In genomic region chr14:31949709-31950108, GRCh38 we compare ENCODE assay signal across 24 cellular contexts.
DNase-seq lines count a peak whose midpoint lies in the region; ATAC-seq, FAIRE-seq and TF ChIP-seq lines count a peak whose summit lies in the region.
"Had no signal": no experiment of that assay in that cellular context is flagged by ENCODE, and none has a peak within 500 bp of the region (broad histone marks: within the 10 kb centered on the region; RNA-seq: fewer than 3 reads in every experiment).

No MANE protein-coding gene starts in this region.

- H3K4me1 Mint-ChIP-seq in HFFc6 (ENCODE audit: low read depth) = peaks cover 33% of the 10 kb centered on the region

- ATAC-seq in A549 = peak; percentile 54 to 63; a peak in 4 of 6 replicates
- no peak for ATAC-seq in heart right ventricle
- ATAC-seq: activated CD8-positive, alpha-beta memory T cell treated with anti-CD3 and anti-CD28 coated beads, Interleukin-2, amount 10 ng/mL, durations not matched to agents 7 days and 5 days had no signal

- TF ChIP-seq CTCF in A549 (IDR thresholded peaks at IDR 0.05) = no peak
- no peak for TF ChIP-seq CTCF in HFFc6 (IDR thresholded peaks at IDR 0.05)
- TF ChIP-seq CTCF in dorsolateral prefrontal cortex (IDR thresholded peaks at IDR 0.05 in 54 of 56, conservative IDR thresholded peaks at IDR 0.05 in 2 of 56; ENCODE audit: low read depth in 1 of 56, partially characterized antibody in 56 of 56) = no peak
- TF ChIP-seq CTCF in heart right ventricle (IDR thresholded peaks at IDR 0.05) = no peak

- CTCF ChIA-PET in A549 (lab: Yijun Ruan, JAX) = interaction anchor here (1.4 to 2.6 kb wide), 5 partner anchors 9 to 303 kb away, joined by 3 to 13 read pairs (median 9); no protein-coding TSS in a partner anchor

- H3K9me3 Mint-ChIP-seq in HFFc6 = no peaks in the 10 kb centered on the region
- H3K9me3 Mint-ChIP-seq: CD4-positive, alpha-beta T cell; H9; neural progenitor cell; stimulated activated naive CD8-positive, alpha-beta T cell treated with anti-CD3 and anti-CD28 coated beads, Interleukin-15, Interleukin-2, amounts not matched to agents 100 ng/mL and 50 ng/mL, for 24 hours had no signal

- FAIRE-seq in A549 (lab: Jason Lieb, UNC) (no peak), frontal cortex (lab: Jason Lieb, UNC) (no peak)
- FAIRE-seq: GM19239 had no signal

- H3K4me1 ChIP-seq in A549 (peaks cover 82% of the 10 kb centered on the region), adipocyte (ENCODE audit: control insufficient read depth, insufficient read depth, low read length) (peaks cover 10% of the 10 kb centered on the region), heart right ventricle (peaks cover 2 to 38% (median 14%) of the 10 kb centered on the region in 9 donors)
- H3K4me1 ChIP-seq: ascending aorta had no signal

- H3K4me3 ChIP-seq in A549 = no peak overlapping the region
- H3K4me3 ChIP-seq in adipocyte (ENCODE audit: low read length) = no peak overlapping the region
- no peak overlapping the region for H3K4me3 ChIP-seq in dorsolateral prefrontal cortex
- no peak overlapping the region for H3K4me3 ChIP-seq in heart right ventricle
- H3K4me3 ChIP-seq: ascending aorta, esophagus muscularis mucosa, heart left ventricle, neural progenitor cell had no signal

- peak overlapping the region; percentile 81 for H3K4me2 ChIP-seq in A549
- H3K4me2 ChIP-seq: neural progenitor cell had no signal

- POLR2A ChIA-PET in A549 (lab: Yijun Ruan, JAX) = interaction anchor here (1.1 to 1.9 kb wide), 3 partner anchors 19 to 127 kb away, joined by 5 to 12 read pairs (median 7); partner anchors contain the start of gene ARHGAP5

- no peaks in the 10 kb centered on the region for H3K27me3 ChIP-seq in adipocyte (replicated peaks; ENCODE audit: control insufficient read depth, insufficient read depth, low read length)
- peaks cover 0 to 5% (median 0%) of the 10 kb centered on the region in 45 donors for H3K27me3 ChIP-seq in dorsolateral prefrontal cortex
- H3K27me3 ChIP-seq in heart right ventricle = no peaks in the 10 kb centered on the region
- H3K27me3 ChIP-seq: ascending aorta, esophagus muscularis mucosa, heart left ventricle, neural progenitor cell had no signal

- H3K4me3 Mint-ChIP-seq in HFFc6 = 0 out of 2 replicates have a peak overlapping the region, but pooled peaks have one; percentile 2
- H3K4me3 Mint-ChIP-seq: activated CD8-positive, alpha-beta memory T cell treated with anti-CD3 and anti-CD28 coated beads, Interleukin-2, amount 10 ng/mL, durations not matched to agents 7 days and 5 days; CD4-positive, alpha-beta T cell; H9; neural progenitor cell; stimulated activated naive CD8-positive, alpha-beta T cell treated with anti-CD3 and anti-CD28 coated beads, Interleukin-15, Interleukin-2, amounts not matched to agents 100 ng/mL and 50 ng/mL, for 24 hours had no signal

- no peaks in the 10 kb centered on the region for H3K36me3 ChIP-seq in adipocyte (ENCODE audit: control insufficient read depth, insufficient read depth, low read length, severe bottlenecking)
- H3K36me3 ChIP-seq in heart right ventricle = no peaks in the 10 kb centered on the region
- H3K36me3 ChIP-seq: ascending aorta, esophagus muscularis mucosa, heart left ventricle, neural progenitor cell had no signal

- no peak overlapping the region for H3K9ac ChIP-seq in adipocyte (ENCODE audit: low read length)
- H3K9ac ChIP-seq: neural progenitor cell had no signal

- no peaks in the 10 kb centered on the region for H3K36me3 Mint-ChIP-seq in HFFc6 (ENCODE audit: low read depth)
- H3K36me3 Mint-ChIP-seq: activated CD8-positive, alpha-beta memory T cell treated with anti-CD3 and anti-CD28 coated beads, Interleukin-2, amount 10 ng/mL, durations not matched to agents 7 days and 5 days; neural progenitor cell had no signal

- TF ChIP-seq RAD21 in A549 (conservative IDR thresholded peaks at IDR 0.05 in 1 of 2, IDR thresholded peaks at IDR 0.05 in 1 of 2) = no peak

- intact Hi-C loops in dorsolateral prefrontal cortex (cut with DNase I) = no loop called here
- intact Hi-C loops in heart right ventricle (cut with DNase I) = loop anchor here in 1 of 10 donors (10.0 kb wide), 1 partner anchor 125 kb away; the partner anchor contains the start of gene ARHGAP5

- TF ChIP-seq EP300 in A549 (IDR thresholded peaks at IDR 0.05) = no peak

- TF ChIP-seq POLR2A in A549 (IDR thresholded peaks at IDR 0.05; ENCODE audit: low read length) = no peak

- peaks cover 5% of the 10 kb centered on the region for H3K27me3 Mint-ChIP-seq in HFFc6 (ENCODE audit: insufficient read depth)
- H3K27me3 Mint-ChIP-seq: stimulated activated naive CD8-positive, alpha-beta T cell treated with anti-CD3 and anti-CD28 coated beads, Interleukin-15, Interleukin-2, amounts not matched to agents 100 ng/mL and 50 ng/mL, for 24 hours had no signal

- H3K27ac ChIP-seq in A549 = peak overlapping the region; percentile 82 to 83
- H3K27ac ChIP-seq in dorsolateral prefrontal cortex = no peak overlapping the region
- peak overlapping the region in 2 of 10 donors; percentile 77 to 81 for H3K27ac ChIP-seq in heart right ventricle
- H3K27ac ChIP-seq: ascending aorta, neural progenitor cell had no signal

- DNase-seq in A549 (ENCODE audit: low read depth in 1 of 2, low spot score in 1 of 2) (peak in 1 of 2 experiments; percentile 79), HFFc6 (peak; percentile 16), adipocyte (ENCODE audit: low read depth) (peak; percentile 30), iris pigment epithelial cell (ENCODE audit: low read depth) (peak; percentile 63), NCI-H1930 (lab: John Stamatoyannopoulos, UW) (no peak), dorsolateral prefrontal cortex (no peak), heart right ventricle (no peak), frontal cortex (ENCODE audit: low spot score in 2 of 2) (no peak)
- DNase-seq: activated CD4-positive, alpha-beta T cell treated with anti-CD3 and anti-CD28 coated beads for 1 hour; activated CD8-positive, alpha-beta memory T cell treated with anti-CD3 and anti-CD28 coated beads, Interleukin-2, amount 10 ng/mL, durations not matched to agents 7 days and 5 days; activated gamma-delta T cell treated with Interleukin-2 at 50 U/mL for 16 hours; CD4-positive, alpha-beta T cell; cortex of kidney; H9; heart left ventricle; islet precursor cell; MM.1S; NCI-H2029; T1000 had no signal

- no peak overlapping the region for H3K27ac Mint-ChIP-seq in HFFc6
- H3K27ac Mint-ChIP-seq: activated CD8-positive, alpha-beta memory T cell treated with anti-CD3 and anti-CD28 coated beads, Interleukin-2, amount 10 ng/mL, durations not matched to agents 7 days and 5 days; CD4-positive, alpha-beta T cell; H9; neural progenitor cell; stimulated activated naive CD8-positive, alpha-beta T cell treated with anti-CD3 and anti-CD28 coated beads, Interleukin-15, Interleukin-2, amounts not matched to agents 100 ng/mL and 50 ng/mL, for 24 hours had no signal

- WGBS in A549 (ENCODE audit: missing lambda C conversion rate) = 3% methylated on average over 1 of the region's 1 CpG
- 51 to 66% methylated on average over 1 of the region's 1 CpG for WGBS in heart right ventricle, 2 donors

- H3K9me3 ChIP-seq in A549 = no peaks in the 10 kb centered on the region
- no peaks in the 10 kb centered on the region for H3K9me3 ChIP-seq in adipocyte (ENCODE audit: control insufficient read depth, low read length)
- H3K9me3 ChIP-seq in heart right ventricle = no peaks in the 10 kb centered on the region
- H3K9me3 ChIP-seq: ascending aorta, esophagus muscularis mucosa, heart left ventricle had no signal

TF ChIP-seq in A549, 52 proteins besides CTCF, POLR2A, EP300 and RAD21:
- TF ChIP-seq CBX2 (IDR thresholded peaks at IDR 0.05; ENCODE audit: borderline replicate concordance, low read depth) (no peak), EHF (CRISPR knock-in tag; IDR thresholded peaks at IDR 0.05) (no peak), TP53 (CRISPR knock-in tag; IDR thresholded peaks at IDR 0.05) (no peak), CHD2 (IDR thresholded peaks at IDR 0.05; ENCODE audit: low read length, partially characterized antibody) (no peak), MAFK (IDR thresholded peaks at IDR 0.05; ENCODE audit: partially characterized antibody) (peak; percentile 28), FOSL2 (IDR thresholded peaks at IDR 0.05) (no peak), FOSL2 (CRISPR knock-in tag; IDR thresholded peaks at IDR 0.05) (peak; percentile 60), RFX5 (IDR thresholded peaks at IDR 0.05) (no peak), HOXB13 (CRISPR knock-in tag; IDR thresholded peaks at IDR 0.05; ENCODE audit: low read depth) (no peak), ESRRA (IDR thresholded peaks at IDR 0.05; ENCODE audit: borderline replicate concordance, low read length) (no peak)
TF ChIP-seq in A549: peak in this region for 2.

Comparison
In these comparisons a context has a peak if more than half of its experiments do, and no peak if none do; other contexts are left out.
1. ATAC-seq: peak in A549 (2 of 2); none in heart right ventricle (0 of 8).
2. DNase-seq: peak in HFFc6 (single experiment), adipocyte (single experiment) and iris pigment epithelial cell (single experiment); none in NCI-H1930 (0 of 2), dorsolateral prefrontal cortex (0 of 10), heart right ventricle (0 of 2) and frontal cortex (0 of 2).
3. H3K27ac ChIP-seq: peak in A549 (2 of 2); none in dorsolateral prefrontal cortex (0 of 59).